In genomic region chr3:30669360-30669934, GRCh38 we compare ENCODE assay signal across 7 cellular contexts.
DNase-seq lines count a peak whose midpoint lies in the region; ATAC-seq and TF ChIP-seq lines count a peak whose summit lies in the region.
"Not testable (repeated sequence)": the region's sequence is repeated elsewhere in the genome, so short reads cannot be mapped to it uniquely, and the experiment has no call there.

No MANE protein-coding gene starts in this region.

- peaks cover 94% of the 10 kb centered on the region for H3K4me1 ChIP-seq in CD4-positive, alpha-beta memory T cell (ENCODE audit: insufficient read depth, low read length)

- ATAC-seq in naive thymus-derived CD8-positive, alpha-beta T cell, result not testable (repeated sequence)

- not testable (repeated sequence) for H3K27me3 Mint-ChIP-seq in CD4-positive, alpha-beta memory T cell; activated CD4-positive, alpha-beta T cell treated with anti-CD3 and anti-CD28 coated beads, Interleukin-2, amount 10 ng/mL, durations not matched to agents 7 days and 5 days; activated naive CD4-positive, alpha-beta T cell treated with anti-CD3 and anti-CD28 coated beads, Interleukin-2, amount 10 ng/mL, durations not matched to agents 7 days and 5 days; endothelial cell (ENCODE audit: unreplicated experiment); naive thymus-derived CD8-positive, alpha-beta T cell

- not testable (repeated sequence) for H3K9me3 ChIP-seq in CD4-positive, alpha-beta memory T cell (ENCODE audit: control insufficient read depth in 1 of 2, low read length in 2 of 2)

- peaks cover 75 to 98% (median 87%) of the 10 kb centered on the region in 4 donors for H3K4me1 Mint-ChIP-seq in CD4-positive, alpha-beta memory T cell
- peaks cover 96% of the 10 kb centered on the region for H3K4me1 Mint-ChIP-seq in activated CD4-positive, alpha-beta T cell treated with anti-CD3 and anti-CD28 coated beads, Interleukin-2, amount 10 ng/mL, durations not matched to agents 7 days and 5 days
- peaks cover 95% of the 10 kb centered on the region for H3K4me1 Mint-ChIP-seq in activated naive CD4-positive, alpha-beta T cell treated with anti-CD3 and anti-CD28 coated beads, Interleukin-2, amount 10 ng/mL, durations not matched to agents 7 days and 5 days
- H3K4me1 Mint-ChIP-seq in endothelial cell (ENCODE audit: unreplicated experiment), result peaks cover 52% of the 10 kb centered on the region
- peaks cover 51 to 99% (median 95%) of the 10 kb centered on the region in 4 donors for H3K4me1 Mint-ChIP-seq in naive thymus-derived CD8-positive, alpha-beta T cell

- H3K27ac Mint-ChIP-seq in CD4-positive, alpha-beta memory T cell, result peak overlapping the region; percentile 13 to 89 (median 68)
- H3K27ac Mint-ChIP-seq in activated CD4-positive, alpha-beta T cell treated with anti-CD3 and anti-CD28 coated beads, Interleukin-2, amount 10 ng/mL, durations not matched to agents 7 days and 5 days, result peak overlapping the region; percentile 70
- H3K27ac Mint-ChIP-seq in activated naive CD4-positive, alpha-beta T cell treated with anti-CD3 and anti-CD28 coated beads, Interleukin-2, amount 10 ng/mL, durations not matched to agents 7 days and 5 days, result peak overlapping the region; percentile 80
- H3K27ac Mint-ChIP-seq in endothelial cell (ENCODE audit: unreplicated experiment), result peak overlapping the region; percentile 77
- H3K27ac Mint-ChIP-seq in naive thymus-derived CD8-positive, alpha-beta T cell, result peak overlapping the region; percentile 65 to 100 (median 90)

- not testable (repeated sequence) for H3K9me3 Mint-ChIP-seq in CD4-positive, alpha-beta memory T cell; activated CD4-positive, alpha-beta T cell treated with anti-CD3 and anti-CD28 coated beads, Interleukin-2, amount 10 ng/mL, durations not matched to agents 7 days and 5 days; activated naive CD4-positive, alpha-beta T cell treated with anti-CD3 and anti-CD28 coated beads, Interleukin-2, amount 10 ng/mL, durations not matched to agents 7 days and 5 days; endothelial cell (ENCODE audit: unreplicated experiment); naive thymus-derived CD8-positive, alpha-beta T cell

- H3K36me3 Mint-ChIP-seq in CD4-positive, alpha-beta memory T cell, result peaks cover 57 to 62% of the 10 kb centered on the region in 2 donors
- peaks cover 81% of the 10 kb centered on the region for H3K36me3 Mint-ChIP-seq in activated CD4-positive, alpha-beta T cell treated with anti-CD3 and anti-CD28 coated beads, Interleukin-2, amount 10 ng/mL, durations not matched to agents 7 days and 5 days (ENCODE audit: low read depth)
- H3K36me3 Mint-ChIP-seq in activated naive CD4-positive, alpha-beta T cell treated with anti-CD3 and anti-CD28 coated beads, Interleukin-2, amount 10 ng/mL, durations not matched to agents 7 days and 5 days, result peaks cover 67% of the 10 kb centered on the region
- H3K36me3 Mint-ChIP-seq in endothelial cell (ENCODE audit: low read depth, unreplicated experiment), result peaks cover 56% of the 10 kb centered on the region
- peaks cover 54 to 70% (median 65%) of the 10 kb centered on the region in 3 donors for H3K36me3 Mint-ChIP-seq in naive thymus-derived CD8-positive, alpha-beta T cell

- not testable (repeated sequence) for H3K27ac ChIP-seq in CD4-positive, alpha-beta memory T cell (ENCODE audit: low read depth, low read length)

- intact Hi-C loops in CD4-positive, alpha-beta memory T cell (cut with micrococcal nuclease), result not testable (repeated sequence)

- H3K36me3 ChIP-seq in CD4-positive, alpha-beta memory T cell (ENCODE audit: insufficient read depth, low read length), result peaks cover 40% of the 10 kb centered on the region

- CTCF ChIA-PET in CD4-positive, alpha-beta memory T cell (lab: Charles Lee; ENCODE audit: partially characterized antibody), result interaction anchor here (0.7 to 1.0 kb wide), 4 partner anchors 11 to 307 kb away, joined by 3 to 5 read pairs (median 4); no protein-coding TSS in a partner anchor
- CTCF ChIA-PET in activated CD4-positive, alpha-beta T cell treated with anti-CD3 and anti-CD28 coated beads, Interleukin-2, amount 10 ng/mL, durations not matched to agents 7 days and 5 days (lab: Charles Lee), result interaction anchor here (0.6 to 1.6 kb wide), 3 partner anchors 12 to 488 kb away, joined by 3 to 4 read pairs (median 3); no protein-coding TSS in a partner anchor
- CTCF ChIA-PET in activated naive CD4-positive, alpha-beta T cell treated with anti-CD3 and anti-CD28 coated beads, Interleukin-2, amount 10 ng/mL, durations not matched to agents 7 days and 5 days (lab: Charles Lee), result not testable (repeated sequence)

- TF ChIP-seq CTCF in endothelial cell (IDR thresholded peaks at IDR 0.05; ENCODE audit: unreplicated experiment), result not testable (repeated sequence)

- POLR2A ChIA-PET in CD4-positive, alpha-beta memory T cell (lab: Charles Lee; ENCODE audit: partially characterized antibody), result interaction anchor here (1.2 to 4.0 kb wide), 2 partner anchors 16 to 63 kb away, joined by 3 to 16 read pairs; partner anchors contain the start of gene TGFBR2
- POLR2A ChIA-PET in activated CD4-positive, alpha-beta T cell treated with anti-CD3 and anti-CD28 coated beads, Interleukin-2, amount 10 ng/mL, durations not matched to agents 7 days and 5 days (lab: Charles Lee), result not testable (repeated sequence)
- POLR2A ChIA-PET in naive thymus-derived CD8-positive, alpha-beta T cell (lab: Charles Lee), result interaction anchor here (1.4 to 9.7 kb wide), 5 partner anchors 10 to 63 kb away, joined by 4 to 170 read pairs (median 26); partner anchors contain the start of gene TGFBR2

- peak overlapping the region in 3 of 8 donors; percentile 2 to 68 (median 44) for H3K4me3 Mint-ChIP-seq in CD4-positive, alpha-beta memory T cell
- H3K4me3 Mint-ChIP-seq in activated CD4-positive, alpha-beta T cell treated with anti-CD3 and anti-CD28 coated beads, Interleukin-2, amount 10 ng/mL, durations not matched to agents 7 days and 5 days; activated naive CD4-positive, alpha-beta T cell treated with anti-CD3 and anti-CD28 coated beads, Interleukin-2, amount 10 ng/mL, durations not matched to agents 7 days and 5 days: not testable (repeated sequence)
- H3K4me3 Mint-ChIP-seq in endothelial cell (ENCODE audit: unreplicated experiment), result peak overlapping the region; percentile 66
- peak overlapping the region; percentile 11 to 73 (median 50) for H3K4me3 Mint-ChIP-seq in naive thymus-derived CD8-positive, alpha-beta T cell

- H3K4me3 ChIP-seq in CD4-positive, alpha-beta memory T cell (ENCODE audit: low read length in 2 of 2), result not testable (repeated sequence)

- DNase-seq in CD4-positive, alpha-beta memory T cell; activated CD4-positive, alpha-beta T cell treated with anti-CD3 and anti-CD28 coated beads, Interleukin-2, amount 10 ng/mL, durations not matched to agents 7 days and 5 days; activated naive CD4-positive, alpha-beta T cell treated with anti-CD3 and anti-CD28 coated beads, Interleukin-2, amount 10 ng/mL, durations not matched to agents 7 days and 5 days; endothelial cell (ENCODE audit: low spot score); naive thymus-derived CD8-positive, alpha-beta T cell: not testable (repeated sequence)
- DNase-seq in NCI-H2171 treated with DMSO at 0.1 percent for 48 hours (lab: John Stamatoyannopoulos, UW), result peak; percentile 78
- DNase-seq in SK-N-DZ (ENCODE audit: low spot score), result peak; percentile 52

- not testable (repeated sequence) for H3K27me3 ChIP-seq in CD4-positive, alpha-beta memory T cell (ENCODE audit: insufficient read depth, low read length)
